Comparison of ENCODE assay signal across 1 cellular context in the genomic region with DNA sequence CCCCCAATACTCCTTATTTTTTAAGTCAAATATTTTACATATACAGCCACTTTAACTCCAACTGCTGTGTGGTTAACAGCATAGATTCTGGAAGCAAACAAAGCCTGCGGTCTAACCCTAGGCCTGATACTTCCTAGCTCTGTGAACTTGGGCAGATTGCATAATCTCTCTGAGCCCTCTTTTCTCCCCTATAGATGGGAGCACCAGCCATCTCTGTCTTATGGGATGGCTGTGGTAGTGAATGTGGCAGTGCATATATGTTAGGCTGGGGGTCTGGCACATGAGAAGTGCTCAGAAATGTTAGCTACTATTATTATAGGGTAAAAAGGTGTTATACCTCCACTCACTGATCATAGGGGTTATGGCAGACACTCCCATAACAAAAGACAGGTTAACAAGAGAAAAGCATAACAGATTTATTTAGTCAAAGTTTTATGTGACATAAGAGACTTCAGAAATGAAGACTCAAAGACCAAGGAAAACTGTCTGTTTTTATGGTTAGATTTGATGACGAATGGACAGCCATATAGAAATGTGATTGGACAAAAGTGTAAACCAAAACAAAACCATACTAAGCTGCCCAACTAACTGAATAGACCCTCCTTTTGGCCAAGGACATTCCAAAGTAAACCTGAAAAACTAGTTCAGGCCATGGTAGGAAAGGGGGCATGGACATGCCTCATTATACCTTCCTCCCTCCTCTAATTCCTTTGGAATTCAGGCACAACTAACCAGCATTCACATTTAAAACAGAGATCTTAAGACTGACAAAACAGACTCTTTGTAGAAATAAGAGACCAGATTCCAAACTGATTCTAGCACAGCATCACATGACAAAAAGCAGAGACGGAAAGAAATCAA.
TF ChIP-seq lines count a peak whose summit lies in the region.

No MANE protein-coding gene starts in this region.

TF ChIP-seq in GM23338, 12 proteins besides CTCF, POLR2A, EP300 and RAD21:
- 0 out of 2 replicates have a peak, but pooled peaks have one; percentile 26 for TF ChIP-seq POLR2AphosphoS5 (IDR thresholded peaks at IDR 0.05; ENCODE audit: low read depth)
- peak; percentile 75; the same call in 1 of the 2 replicates for TF ChIP-seq NANOG (IDR thresholded peaks at IDR 0.05; ENCODE audit: borderline replicate concordance)
- TF ChIP-seq, protein P1, sequence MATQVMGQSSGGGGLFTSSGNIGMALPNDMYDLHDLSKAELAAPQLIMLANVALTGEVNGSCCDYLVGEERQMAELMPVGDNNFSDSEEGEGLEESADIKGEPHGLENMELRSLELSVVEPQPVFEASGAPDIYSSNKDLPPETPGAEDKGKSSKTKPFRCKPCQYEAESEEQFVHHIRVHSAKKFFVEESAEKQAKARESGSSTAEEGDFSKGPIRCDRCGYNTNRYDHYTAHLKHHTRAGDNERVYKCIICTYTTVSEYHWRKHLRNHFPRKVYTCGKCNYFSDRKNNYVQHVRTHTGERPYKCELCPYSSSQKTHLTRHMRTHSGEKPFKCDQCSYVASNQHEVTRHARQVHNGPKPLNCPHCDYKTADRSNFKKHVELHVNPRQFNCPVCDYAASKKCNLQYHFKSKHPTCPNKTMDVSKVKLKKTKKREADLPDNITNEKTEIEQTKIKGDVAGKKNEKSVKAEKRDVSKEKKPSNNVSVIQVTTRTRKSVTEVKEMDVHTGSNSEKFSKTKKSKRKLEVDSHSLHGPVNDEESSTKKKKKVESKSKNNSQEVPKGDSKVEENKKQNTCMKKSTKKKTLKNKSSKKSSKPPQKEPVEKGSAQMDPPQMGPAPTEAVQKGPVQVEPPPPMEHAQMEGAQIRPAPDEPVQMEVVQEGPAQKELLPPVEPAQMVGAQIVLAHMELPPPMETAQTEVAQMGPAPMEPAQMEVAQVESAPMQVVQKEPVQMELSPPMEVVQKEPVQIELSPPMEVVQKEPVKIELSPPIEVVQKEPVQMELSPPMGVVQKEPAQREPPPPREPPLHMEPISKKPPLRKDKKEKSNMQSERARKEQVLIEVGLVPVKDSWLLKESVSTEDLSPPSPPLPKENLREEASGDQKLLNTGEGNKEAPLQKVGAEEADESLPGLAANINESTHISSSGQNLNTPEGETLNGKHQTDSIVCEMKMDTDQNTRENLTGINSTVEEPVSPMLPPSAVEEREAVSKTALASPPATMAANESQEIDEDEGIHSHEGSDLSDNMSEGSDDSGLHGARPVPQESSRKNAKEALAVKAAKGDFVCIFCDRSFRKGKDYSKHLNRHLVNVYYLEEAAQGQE (IDR thresholded peaks at IDR 0.05; ENCODE audit: unreplicated experiment), result no peak
